In genomic region chr17:42387663-42388380, GRCh38 we compare ENCODE assay signal across 8 cellular contexts. TPM values are rescaled to one million over a fixed set of nuclear protein-coding genes. Genes with fewer than 3 reads are reported as not detected.
A peak's percentile ranks its signal among the peaks of the same experiment; 100 is the strongest.
DNase-seq lines count a peak whose midpoint lies in the region; ATAC-seq and TF ChIP-seq lines count a peak whose summit lies in the region.

No MANE protein-coding gene starts in this region.

- H3K4me1 ChIP-seq in KMS-11 (ENCODE audit: low read depth, poor library complexity, severe bottlenecking) (peaks cover 23% of the 10 kb centered on the region), liver (ENCODE audit: control insufficient read depth in 4 of 4, insufficient read depth in 4 of 4, low read length in 3 of 4) (peaks cover 11 to 28% (median 20%) of the 10 kb centered on the region in 4 donors)

- no peak for ATAC-seq in T-helper 17 cell

- no peak for TF ChIP-seq RAD21 in liver (IDR thresholded peaks at IDR 0.05)

- H3K4me2 ChIP-seq in KMS-11: peak overlapping the region; percentile 96

- H3K36me3 Mint-ChIP-seq in T-helper 17 cell (ENCODE audit: low read depth): peaks cover 7% of the 10 kb centered on the region

- peak overlapping the region; percentile 97 for H3K4me3 Mint-ChIP-seq in T-helper 17 cell

- no peaks in the 10 kb centered on the region for H3K36me3 ChIP-seq in KMS-11 (ENCODE audit: insufficient read depth)
- peaks cover 0 to 3% (median 0%) of the 10 kb centered on the region in 4 donors for H3K36me3 ChIP-seq in liver (ENCODE audit: control insufficient read depth in 4 of 4, insufficient read depth in 3 of 4, low read depth in 1 of 4, low read length in 3 of 4)

- 0 out of 2 replicates have a peak overlapping the region, but pooled peaks have one; percentile 25 for H3K27ac ChIP-seq in KMS-11
- H3K27ac ChIP-seq in liver (ENCODE audit: low read depth in 1 of 2, low read length in 2 of 2): peak overlapping the region; percentile 95 to 99

- no peaks in the 10 kb centered on the region for H3K9me3 ChIP-seq in T-helper 17 cell (ENCODE audit: control insufficient read depth, low read length, poor library complexity, severe bottlenecking)
- H3K9me3 ChIP-seq in liver (ENCODE audit: control insufficient read depth in 4 of 4, low read length in 3 of 4): no peaks in the 10 kb centered on the region

- H3K27me3 Mint-ChIP-seq in T-helper 17 cell: no peaks in the 10 kb centered on the region

- WGBS in liver: under 1% methylated on average over 61 of the region's 61 CpGs

- peaks cover 21% of the 10 kb centered on the region; the same call in 1 of the 2 replicates for H3K79me2 ChIP-seq in KMS-11 (ENCODE audit: insufficient read depth, low read depth)

- TF ChIP-seq CTCF in KMS-11 (conservative IDR thresholded peaks at IDR 0.05; ENCODE audit: low read depth, low read length) (no peak), liver (IDR thresholded peaks at IDR 0.05; ENCODE audit: low read depth, low read length, missing input control) (no peak)

- H2AFZ ChIP-seq in KMS-11 (ENCODE audit: low read depth): peak overlapping the region; percentile 70

- peak; percentile 47 for DNase-seq in NK-92 treated with Interleukin-12 subunit alpha and Interleukin-12 subunit beta, amount 100 ng/mL, for 24 hours (lab: John Stamatoyannopoulos, UW)
- DNase-seq in NK-92 (lab: John Stamatoyannopoulos, UW; ENCODE audit: unreplicated experiment) (no peak), T-helper 17 cell (peak; percentile 21 to 34 (median 26)), cerebellum (ENCODE audit: low spot score) (peak; percentile 32), mesenteric fat pad (ENCODE audit: low spot score) (no peak)
- peak; percentile 20 for DNase-seq in stimulated activated CD8-positive, alpha-beta memory T cell treated with anti-CD3 and anti-CD28 coated beads, Interleukin-4, amount 100 ng/mL, for 24 hours (ENCODE audit: low read depth)

- H4K20me1 ChIP-seq in KMS-11 (ENCODE audit: insufficient read depth): no peaks in the 10 kb centered on the region

- H3K4me3 ChIP-seq in KMS-11 (IDR thresholded peaks at IDR 0.05; ENCODE audit: insufficient read depth, low read depth, low read length) (peak overlapping the region; percentile 27), liver (ENCODE audit: low read depth in 1 of 3, low read length in 3 of 3) (peak overlapping the region; percentile 86 to 99 (median 95))

- H3K27me3 ChIP-seq in KMS-11 (ENCODE audit: insufficient read depth, low read depth) (no peaks in the 10 kb centered on the region), liver (ENCODE audit: control insufficient read depth in 4 of 4, insufficient read depth in 4 of 4, low read length in 3 of 4) (no peaks in the 10 kb centered on the region)

- peak overlapping the region; percentile 99 for H3K27ac Mint-ChIP-seq in T-helper 17 cell

- H3K4me1 Mint-ChIP-seq in T-helper 17 cell: peaks cover 35% of the 10 kb centered on the region

- H3K9ac ChIP-seq in KMS-11: peak overlapping the region; percentile 66
- peak overlapping the region; percentile 97 to 98 for H3K9ac ChIP-seq in liver (ENCODE audit: low read depth in 1 of 2, low read length in 2 of 2)

TF ChIP-seq in liver, 16 proteins besides CTCF, POLR2A, EP300 and RAD21:
- TF ChIP-seq HNF4G (IDR thresholded peaks at IDR 0.05): no peak
- TF ChIP-seq TAF1 (conservative IDR thresholded peaks at IDR 0.05): peak; percentile 62

RNA-seq across cellular contexts. Expression of gene STAT3, which starts 0.4 kb away (rescaled TPM):
- total RNA-seq in T-helper 17 cell: 100 to 1,000 TPM; 203 to 221 TPM
- 47.9 TPM for total RNA-seq in cerebellum
- 100 to 1,000 TPM in 1 of 2 donors, 10 to 100 TPM in 1; 68.7 to 301 TPM for total RNA-seq in liver
- 100 to 1,000 TPM; 104 to 123 TPM for polyA plus RNA-seq in liver
- total RNA-seq in mesenteric fat pad: 353 TPM

RNA-seq across cellular contexts. Expression of gene CAVIN1, which starts 35.2 kb away (rescaled TPM):
- total RNA-seq in T-helper 17 cell: under 1 TPM; 0.47 to 0.90 TPM
- total RNA-seq in cerebellum: 6.5 TPM
- total RNA-seq in liver: 10 to 100 TPM in 1 of 2 donors, 1 to 10 TPM in 1; 6.7 to 22.2 TPM
- 10 to 100 TPM in 1 of 2 donors, 1 to 10 TPM in 1; 6.5 to 27.0 TPM for polyA plus RNA-seq in liver
- 681 TPM for total RNA-seq in mesenteric fat pad

Comparison
In these comparisons a context has a peak if more than half of its experiments do, and no peak if none do; other contexts are left out.
1. DNase-seq: peak in NK-92 treated with Interleukin-12 subunit alpha and Interleukin-12 subunit beta, amount 100 ng/mL, for 24 hours (single experiment), T-helper 17 cell (3 of 3), cerebellum (single experiment) and stimulated activated CD8-positive, alpha-beta memory T cell treated with anti-CD3 and anti-CD28 coated beads, Interleukin-4, amount 100 ng/mL, for 24 hours (single experiment); none in NK-92 (single experiment) and mesenteric fat pad (single experiment).
2. RNA of gene CAVIN1, which starts 35.2 kb away (total RNA-seq): 681 TPM in mesenteric fat pad (single experiment); 6.7 to 22.2 TPM in liver, 6.5 TPM in cerebellum (single experiment) and 0.47 to 0.90 TPM in T-helper 17 cell; every median in the first group is over 10 times any median in the second.